Comparison of ENCODE assay signal across 1 cellular context in the genomic region with DNA sequence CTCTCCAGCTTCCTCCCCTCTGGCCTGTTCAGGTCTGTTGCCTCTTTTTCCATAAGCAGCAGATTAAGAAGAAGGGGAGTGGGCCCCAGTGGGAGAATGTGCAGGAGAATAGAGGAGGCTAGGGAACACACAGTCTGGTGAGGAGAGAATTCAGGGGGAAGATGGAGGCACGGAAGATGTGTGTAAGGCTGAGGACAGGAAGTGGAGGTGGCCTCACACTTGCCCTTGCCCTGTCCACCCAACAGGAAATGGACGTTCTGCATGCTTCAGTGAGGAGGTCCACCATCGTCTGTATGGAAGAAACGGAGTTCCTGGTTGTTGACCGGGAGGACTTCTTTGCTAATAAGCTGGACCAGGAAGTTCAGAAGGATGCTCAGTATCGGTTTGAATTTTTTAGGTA.
TF ChIP-seq lines count a peak whose summit lies in the region.

No MANE protein-coding gene starts in this region.

TF ChIP-seq in GM12878, 131 proteins besides CTCF, POLR2A, EP300 and RAD21:
- TF ChIP-seq MYC (IDR thresholded peaks at IDR 0.05; ENCODE audit: insufficient read depth, insufficient read length, insufficient replicate concordance, low read length, severe bottlenecking) (no peak), CREB1 (IDR thresholded peaks at IDR 0.05; ENCODE audit: low read depth) (no peak), TCF7 (IDR thresholded peaks at IDR 0.05; ENCODE audit: borderline replicate concordance) (no peak), PAX5 (IDR thresholded peaks at IDR 0.05; ENCODE audit: borderline replicate concordance, low read depth, low read length) (no peak), CHD1 (IDR thresholded peaks at IDR 0.05; ENCODE audit: low read depth, low read length) (no peak), JUND (IDR thresholded peaks at IDR 0.05; ENCODE audit: low read depth, low read length) (no peak), SMARCA5 (IDR thresholded peaks at IDR 0.05) (no peak), ETV6 (conservative IDR thresholded peaks at IDR 0.05 in 1 of 2, IDR thresholded peaks at IDR 0.05 in 1 of 2; ENCODE audit: borderline replicate concordance in 1 of 2, low read depth in 1 of 2) (no peak)
